In genomic region chr1:155127672-155128468, GRCh38 we compare ENCODE assay signal across 8 cellular contexts. TPM values are rescaled to one million over a fixed set of nuclear protein-coding genes. Genes with fewer than 3 reads are reported as not detected.
DNase-seq lines count a peak whose midpoint lies in the region; ATAC-seq, FAIRE-seq and TF ChIP-seq lines count a peak whose summit lies in the region.

A gene with protein sequence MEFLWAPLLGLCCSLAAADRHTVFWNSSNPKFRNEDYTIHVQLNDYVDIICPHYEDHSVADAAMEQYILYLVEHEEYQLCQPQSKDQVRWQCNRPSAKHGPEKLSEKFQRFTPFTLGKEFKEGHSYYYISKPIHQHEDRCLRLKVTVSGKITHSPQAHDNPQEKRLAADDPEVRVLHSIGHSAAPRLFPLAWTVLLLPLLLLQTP (plus strand): TSS chr1:155127876. CDS start chr1:155127978, 102 bp downstream.

- H3K4me1 ChIP-seq in muscle layer of duodenum (ENCODE audit: control insufficient read depth in 1 of 2, insufficient read depth in 2 of 2, low read length in 2 of 2) (peaks cover 0 to 40% of the 10 kb centered on the region in 2 donors), suprapubic skin (peaks cover 85% of the 10 kb centered on the region)

- H3K36me3 Mint-ChIP-seq in activated T-helper 17 cell treated with anti-CD3 and anti-CD28 coated beads, Interleukin-2, amount 50 U/mL, for 72 hours (ENCODE audit: low read depth), result no peaks in the 10 kb centered on the region

- no peaks in the 10 kb centered on the region for H3K9me3 Mint-ChIP-seq in activated T-helper 17 cell treated with anti-CD3 and anti-CD28 coated beads, Interleukin-2, amount 50 U/mL, for 72 hours

- peak within 1 kb of the TSS; percentile 79 for H3K4me3 Mint-ChIP-seq in activated T-helper 17 cell treated with anti-CD3 and anti-CD28 coated beads, Interleukin-2, amount 50 U/mL, for 72 hours

- peak; percentile 51 for DNase-seq in GDM1 (lab: John Stamatoyannopoulos, UW)
- peak; percentile 38 for DNase-seq in NCI-H226
- peak; percentile 18 for DNase-seq in fibroblast of mammary gland (ENCODE audit: low read depth)
- DNase-seq in suprapubic skin (ENCODE audit: low spot score in 2 of 2), result peak in 1 of 2 donors; percentile 81
- no peak for DNase-seq in OCI-M2 (lab: John Stamatoyannopoulos, UW; ENCODE audit: unreplicated experiment)
- no peak for DNase-seq in HTR-8/SVneo (ENCODE audit: insufficient read length, low spot score)

- H3K27ac ChIP-seq in muscle layer of duodenum (ENCODE audit: low read length), result peak within 1 kb of the TSS; percentile 95
- peak within 1 kb of the TSS; percentile 100 for H3K27ac ChIP-seq in suprapubic skin

- peak within 1 kb of the TSS; percentile 62 for H3K27ac Mint-ChIP-seq in activated T-helper 17 cell treated with anti-CD3 and anti-CD28 coated beads, Interleukin-2, amount 50 U/mL, for 72 hours

- H3K27me3 ChIP-seq in muscle layer of duodenum (ENCODE audit: low read depth, low read length), result peaks cover 9% of the 10 kb centered on the region
- H3K27me3 ChIP-seq in suprapubic skin, result no peaks in the 10 kb centered on the region

- H3K36me3 ChIP-seq in muscle layer of duodenum (ENCODE audit: control insufficient read depth in 1 of 2, insufficient read depth in 2 of 2, low read length in 2 of 2), result peaks cover 5 to 7% of the 10 kb centered on the region in 2 donors
- H3K36me3 ChIP-seq in suprapubic skin, result peaks cover 16% of the 10 kb centered on the region

- FAIRE-seq in HTR-8/SVneo (lab: Jason Lieb, UNC), result no peak

- ATAC-seq in activated T-helper 17 cell treated with anti-CD3 and anti-CD28 coated beads, Interleukin-2, amount 50 U/mL, for 72 hours (replicated peaks), result peak; percentile 73

- H3K4me1 Mint-ChIP-seq in activated T-helper 17 cell treated with anti-CD3 and anti-CD28 coated beads, Interleukin-2, amount 50 U/mL, for 72 hours, result peaks cover 16% of the 10 kb centered on the region

- H3K4me3 ChIP-seq in fibroblast of mammary gland (ENCODE audit: control insufficient read depth, low read depth, low read length) (peak within 1 kb of the TSS; percentile 43), muscle layer of duodenum (ENCODE audit: low read depth in 1 of 2, low read length in 2 of 2) (peak within 1 kb of the TSS; percentile 67 to 84), suprapubic skin (peak within 1 kb of the TSS; percentile 83)

- TF ChIP-seq CTCF in fibroblast of mammary gland (conservative IDR thresholded peaks at IDR 0.05; ENCODE audit: control insufficient read depth, insufficient read depth, low read depth, low read length) (no peak), suprapubic skin (IDR thresholded peaks at IDR 0.05) (no peak)

- TF ChIP-seq EP300 in suprapubic skin (IDR thresholded peaks at IDR 0.05), result no peak

- H3K9me3 ChIP-seq in muscle layer of duodenum (ENCODE audit: control insufficient read depth in 1 of 2, low read length in 2 of 2) (no peaks in the 10 kb centered on the region), suprapubic skin (no peaks in the 10 kb centered on the region)

- TF ChIP-seq POLR2A in suprapubic skin (IDR thresholded peaks at IDR 0.05), result peak in 1 of 2 donors; percentile 51

- WGBS in suprapubic skin, result 2% methylated on average over 14 of the region's 45 CpGs

- peaks cover 15% of the 10 kb centered on the region for H3K27me3 Mint-ChIP-seq in activated T-helper 17 cell treated with anti-CD3 and anti-CD28 coated beads, Interleukin-2, amount 50 U/mL, for 72 hours

RNA-seq across cellular contexts. Expression of the gene that starts here (rescaled TPM):
- total RNA-seq in activated T-helper 17 cell treated with anti-CD3 and anti-CD28 coated beads, Interleukin-2, amount 50 U/mL, for 72 hours, result under 1 TPM in 1 of 2 donors, not detected in 1; 0.48 TPM
- total RNA-seq in suprapubic skin, result 100 to 1,000 TPM in 3 of 4 donors, 10 to 100 TPM in 1; 88.9 to 198 (median 120) TPM

Comparison
In these comparisons a context has a peak if more than half of its experiments do, and no peak if none do; other contexts are left out.
1. RNA of the gene that starts here (total RNA-seq): 88.9 to 198 TPM in suprapubic skin; 0.48 TPM in activated T-helper 17 cell treated with anti-CD3 and anti-CD28 coated beads, Interleukin-2, amount 50 U/mL, for 72 hours; every median in the first group is over 10 times any median in the second.
2. Peak in ATAC-seq in activated T-helper 17 cell treated with anti-CD3 and anti-CD28 coated beads, Interleukin-2, amount 50 U/mL, for 72 hours; RNA of the gene not detected or under 1 TPM.
3. DNase-seq: peak in GDM1 (single experiment), NCI-H226 (single experiment) and fibroblast of mammary gland (single experiment); none in OCI-M2 (single experiment) and HTR-8/SVneo (single experiment).
4. Peak in every context shown above with its lines, with median percentiles within 50 percentile points of each other: H3K4me3 ChIP-seq.